In the genomic region with DNA sequence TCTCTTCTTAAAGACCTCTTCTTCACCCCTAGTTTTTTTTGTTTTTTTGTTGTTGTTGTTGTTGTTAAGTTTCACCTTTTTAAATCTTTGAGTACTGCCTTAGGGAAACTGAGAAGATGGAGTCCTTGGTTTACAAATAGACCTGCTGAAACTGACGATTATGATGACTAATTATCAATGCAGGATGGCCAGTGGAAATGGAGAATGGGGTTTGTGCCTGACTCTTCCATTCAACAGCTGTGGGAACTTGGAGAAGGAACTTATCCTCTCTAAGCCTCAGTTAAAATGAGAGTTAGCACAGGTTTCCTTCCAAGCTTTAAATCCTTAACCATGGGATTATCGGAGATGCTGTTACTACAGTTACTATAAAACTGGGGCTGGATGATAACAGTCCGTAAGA, we compare ENCODE assay signal across 17 cellular contexts.
A peak's percentile ranks its signal among the peaks of the same experiment; 100 is the strongest.
DNase-seq lines count a peak whose midpoint lies in the region; ATAC-seq and TF ChIP-seq lines count a peak whose summit lies in the region.
"Had no signal": no experiment of that assay in that cellular context is flagged by ENCODE, and none has a peak within 500 bp of the region (broad histone marks: within the 10 kb centered on the region; RNA-seq: fewer than 3 reads in every experiment).

No MANE protein-coding gene starts in this region.

- no peaks in the 10 kb centered on the region for H3K9me3 ChIP-seq in BLaER1 treated with 17β-estradiol and CSF1 and Interleukin-3, amounts not matched to agents 10 nM and 100 nM (replicated peaks in 1 of 11)
- H3K9me3 ChIP-seq in CD4-positive, alpha-beta T cell (ENCODE audit: control insufficient read depth, low read length): no peaks in the 10 kb centered on the region
- no peaks in the 10 kb centered on the region for H3K9me3 ChIP-seq in T-helper 17 cell (ENCODE audit: control insufficient read depth, low read length, poor library complexity, severe bottlenecking)
- H3K9me3 ChIP-seq: MG63, Peyer's patch had no signal

- peaks cover 8% of the 10 kb centered on the region for H3K36me3 Mint-ChIP-seq in CD4-positive, alpha-beta T cell (ENCODE audit: low read depth)
- no peaks in the 10 kb centered on the region for H3K36me3 Mint-ChIP-seq in T-helper 17 cell (ENCODE audit: low read depth)
- peaks cover 3% of the 10 kb centered on the region for H3K36me3 Mint-ChIP-seq in osteocyte (ENCODE audit: unreplicated experiment)

- peaks cover 16 to 67% (median 50%) of the 10 kb centered on the region in 11 experiments; a peak in 18 of 22 replicates for H4K20me1 ChIP-seq in BLaER1 treated with 17β-estradiol and CSF1 and Interleukin-3, amounts not matched to agents 10 nM and 100 nM

- H3K4me2 ChIP-seq in BLaER1 treated with 17β-estradiol and CSF1 and Interleukin-3, amounts not matched to agents 10 nM and 100 nM: peak overlapping the region; percentile 20 to 99 (median 60)

- no peak for ATAC-seq in CD4-positive, alpha-beta T cell (ENCODE audit: poor library complexity)
- ATAC-seq in T-helper 17 cell (no peak), HG02678 (IDR thresholded peaks at IDR 0.05; ENCODE audit: unreplicated experiment) (no peak), GM18870 (IDR thresholded peaks at IDR 0.05; ENCODE audit: unreplicated experiment) (no peak)
- ATAC-seq: Right ventricle myocardium inferior, SK-N-SH treated with all-trans-retinoic acid at 6 μM for 48 hours had no signal

- intact Hi-C loops in CD4-positive, alpha-beta T cell (cut with DNase I, micrococcal nuclease): no loop called here

- CTCF ChIA-PET in CD4-positive, alpha-beta T cell (lab: Charles Lee): interaction anchor here (0.6 kb wide), 1 partner anchor 522 kb away, joined by 3 read pairs; the partner anchor contains the start of gene ABCD4

- no peak for TF ChIP-seq CTCF in CD4-positive, alpha-beta T cell (IDR thresholded peaks at IDR 0.05)
- TF ChIP-seq CTCF in osteocyte (IDR thresholded peaks at IDR 0.05): no peak

- peak overlapping the region in 5 of 11 experiments; percentile 11 to 99 (median 45); a peak in 9 of 22 replicates for H3K27ac ChIP-seq in BLaER1 treated with 17β-estradiol and CSF1 and Interleukin-3, amounts not matched to agents 10 nM and 100 nM
- H3K27ac ChIP-seq in CD4-positive, alpha-beta T cell (ENCODE audit: low read depth, low read length): no peak overlapping the region
- H3K27ac ChIP-seq: Peyer's patch had no signal

- no peaks in the 10 kb centered on the region for H3K27me3 Mint-ChIP-seq in CD4-positive, alpha-beta T cell
- H3K27me3 Mint-ChIP-seq in T-helper 17 cell (no peaks in the 10 kb centered on the region), osteocyte (ENCODE audit: unreplicated experiment) (no peaks in the 10 kb centered on the region)
- H3K27me3 Mint-ChIP-seq: B cell had no signal

- peaks cover 72% of the 10 kb centered on the region for H3K4me1 Mint-ChIP-seq in CD4-positive, alpha-beta T cell (ENCODE audit: low read depth)
- H3K4me1 Mint-ChIP-seq in T-helper 17 cell: peaks cover 54% of the 10 kb centered on the region
- peaks cover 54% of the 10 kb centered on the region for H3K4me1 Mint-ChIP-seq in osteocyte (ENCODE audit: unreplicated experiment)

- H3K9me3 Mint-ChIP-seq in CD4-positive, alpha-beta T cell: no peaks in the 10 kb centered on the region
- no peaks in the 10 kb centered on the region for H3K9me3 Mint-ChIP-seq in osteocyte (ENCODE audit: unreplicated experiment)

- H3K4me3 ChIP-seq in BLaER1 treated with 17β-estradiol and CSF1 and Interleukin-3, amounts not matched to agents 10 nM and 100 nM: no peak overlapping the region
- H3K4me3 ChIP-seq: MG63, Peyer's patch had no signal

- H3K4me3 Mint-ChIP-seq in CD4-positive, alpha-beta T cell: no peak overlapping the region
- H3K4me3 Mint-ChIP-seq in T-helper 17 cell: no peak overlapping the region
- no peak overlapping the region for H3K4me3 Mint-ChIP-seq in osteocyte (ENCODE audit: unreplicated experiment)
- H3K4me3 Mint-ChIP-seq: B cell had no signal

- DNase-seq in CD4-positive, alpha-beta T cell: no peak
- DNase-seq in T-helper 17 cell (no peak), osteocyte (ENCODE audit: extremely low spot score, unreplicated experiment) (no peak), dermis blood vessel endothelial cell (no peak)
- DNase-seq: DMS 273 treated with DMSO at 0.1 percent for 48 hours, Karpas-422, MG63, NCI-H1092 treated with DMSO at 0.1 percent for 48 hours, NCI-H2081 treated with DMSO at 0.1 percent for 48 hours, NCI-H510A treated with DMSO at 0.1 percent for 48 hours had no signal

- H3K27ac Mint-ChIP-seq in CD4-positive, alpha-beta T cell: peak overlapping the region; percentile 40
- H3K27ac Mint-ChIP-seq in T-helper 17 cell (peak overlapping the region; percentile 6), osteocyte (ENCODE audit: unreplicated experiment) (peak overlapping the region; percentile 19)

- peaks cover 0 to 25% (median 11%) of the 10 kb centered on the region in 11 experiments; a peak in 12 of 22 replicates for H3K36me3 ChIP-seq in BLaER1 treated with 17β-estradiol and CSF1 and Interleukin-3, amounts not matched to agents 10 nM and 100 nM
- H3K36me3 ChIP-seq: MG63 had no signal

- no peaks in the 10 kb centered on the region for H3K27me3 ChIP-seq in BLaER1 treated with 17β-estradiol and CSF1 and Interleukin-3, amounts not matched to agents 10 nM and 100 nM
- no peaks in the 10 kb centered on the region for H3K27me3 ChIP-seq in CD4-positive, alpha-beta T cell (ENCODE audit: control insufficient read depth, insufficient read depth, low read length)
- H3K27me3 ChIP-seq: MG63, Peyer's patch had no signal

- H3K9ac ChIP-seq in BLaER1 treated with 17β-estradiol and CSF1 and Interleukin-3, amounts not matched to agents 10 nM and 100 nM: no peak overlapping the region

- POLR2A ChIA-PET in CD4-positive, alpha-beta T cell (lab: Charles Lee): interaction anchor here (0.5 to 13.0 kb wide), 4 partner anchors 8 to 168 kb away, joined by 3 to 430 read pairs (median 4); a partner anchor contains a TSS

- peaks cover 82 to 100% (median 95%) of the 10 kb centered on the region in 10 experiments for H3K4me1 ChIP-seq in BLaER1 treated with 17β-estradiol and CSF1 and Interleukin-3, amounts not matched to agents 10 nM and 100 nM
